8 cellular contexts compared by ENCODE assay signal in genomic region chr22:44550666-44551491, GRCh38. TPM values are rescaled to one million over a fixed set of nuclear protein-coding genes. Genes with fewer than 3 reads are reported as not detected.
DNase-seq lines count a peak whose midpoint lies in the region; TF ChIP-seq lines count a peak whose summit lies in the region.

No MANE protein-coding gene starts in this region.

- no peaks in the 10 kb centered on the region for H3K27me3 ChIP-seq in sigmoid colon

- no peaks in the 10 kb centered on the region for H3K9me3 ChIP-seq in sigmoid colon

- H3K36me3 ChIP-seq in sigmoid colon, result no peaks in the 10 kb centered on the region

- DNase-seq in DMS153 (lab: John Stamatoyannopoulos, UW) (peak; percentile 22), DMS153 treated with DMSO at 0.1 percent for 48 hours (lab: John Stamatoyannopoulos, UW; ENCODE audit: unreplicated experiment) (no peak), RWPE1 (ENCODE audit: low spot score) (peak; percentile 49), fibroblast of mammary gland (ENCODE audit: low read depth) (peak; percentile 93), sigmoid colon (peak; percentile 96), NCI-H526 (lab: John Stamatoyannopoulos, UW) (no peak), NCI-H2227 (lab: John Stamatoyannopoulos, UW; ENCODE audit: unreplicated experiment) (no peak), cerebellum (ENCODE audit: low spot score) (no peak)

- WGBS in sigmoid colon, 2 donors, result 53 to 57% methylated on average over 22 of the region's 22 CpGs

- CTCF ChIA-PET in RWPE1 (lab: Yijun Ruan, JAX), result no interaction called here

- H3K27ac ChIP-seq in RWPE1 (peak overlapping the region; percentile 93), sigmoid colon (peak overlapping the region; percentile 71 to 86 (median 84))

- POLR2A ChIA-PET in RWPE1 (lab: Yijun Ruan, JAX; ENCODE audit: low non-redundant PET), result no interaction called here

- peak in 1 of 4 donors; percentile 7 for TF ChIP-seq EP300 in sigmoid colon (IDR thresholded peaks at IDR 0.05)

- H3K4me3 ChIP-seq in fibroblast of mammary gland (ENCODE audit: control insufficient read depth, low read depth, low read length) (peak overlapping the region; percentile 34), sigmoid colon (peak overlapping the region; percentile 17 to 47 (median 43))

- intact Hi-C loops in sigmoid colon (cut with DNase I), result loop anchor here (2.0 to 5.0 kb wide), 2 partner anchors 52 to 189 kb away; partner anchors contain the start of gene RTL6

- TF ChIP-seq POLR2A in sigmoid colon (IDR thresholded peaks at IDR 0.05), result no peak

- TF ChIP-seq CTCF in RWPE1 (conservative IDR thresholded peaks at IDR 0.05; ENCODE audit: low read depth) (no peak), fibroblast of mammary gland (conservative IDR thresholded peaks at IDR 0.05; ENCODE audit: control insufficient read depth, insufficient read depth, low read depth, low read length) (no peak), sigmoid colon (IDR thresholded peaks at IDR 0.05) (no peak)

- peaks cover 0 to 17% (median 12%) of the 10 kb centered on the region in 4 donors for H3K4me1 ChIP-seq in sigmoid colon

RNA-seq across cellular contexts. Expression of gene RTL6, which starts 52.8 kb away (rescaled TPM):
- 10 to 100 TPM; 16.1 to 25.7 (median 20.5) TPM for total RNA-seq in sigmoid colon
- polyA plus RNA-seq in sigmoid colon, result 10 to 100 TPM in 1 of 3 donors, 1 to 10 TPM in 2; 8.3 to 13.6 (median 8.4) TPM
- 40.8 TPM for total RNA-seq in cerebellum

Comparison
In these comparisons a context has a peak if more than half of its experiments do, and no peak if none do; other contexts are left out.
1. DNase-seq: peak in DMS153 (single experiment), RWPE1 (single experiment), fibroblast of mammary gland (single experiment) and sigmoid colon (single experiment); none in DMS153 treated with DMSO at 0.1 percent for 48 hours (single experiment), NCI-H526 (0 of 2), NCI-H2227 (single experiment) and cerebellum (single experiment).